8 cellular contexts compared by ENCODE assay signal in the genomic region with DNA sequence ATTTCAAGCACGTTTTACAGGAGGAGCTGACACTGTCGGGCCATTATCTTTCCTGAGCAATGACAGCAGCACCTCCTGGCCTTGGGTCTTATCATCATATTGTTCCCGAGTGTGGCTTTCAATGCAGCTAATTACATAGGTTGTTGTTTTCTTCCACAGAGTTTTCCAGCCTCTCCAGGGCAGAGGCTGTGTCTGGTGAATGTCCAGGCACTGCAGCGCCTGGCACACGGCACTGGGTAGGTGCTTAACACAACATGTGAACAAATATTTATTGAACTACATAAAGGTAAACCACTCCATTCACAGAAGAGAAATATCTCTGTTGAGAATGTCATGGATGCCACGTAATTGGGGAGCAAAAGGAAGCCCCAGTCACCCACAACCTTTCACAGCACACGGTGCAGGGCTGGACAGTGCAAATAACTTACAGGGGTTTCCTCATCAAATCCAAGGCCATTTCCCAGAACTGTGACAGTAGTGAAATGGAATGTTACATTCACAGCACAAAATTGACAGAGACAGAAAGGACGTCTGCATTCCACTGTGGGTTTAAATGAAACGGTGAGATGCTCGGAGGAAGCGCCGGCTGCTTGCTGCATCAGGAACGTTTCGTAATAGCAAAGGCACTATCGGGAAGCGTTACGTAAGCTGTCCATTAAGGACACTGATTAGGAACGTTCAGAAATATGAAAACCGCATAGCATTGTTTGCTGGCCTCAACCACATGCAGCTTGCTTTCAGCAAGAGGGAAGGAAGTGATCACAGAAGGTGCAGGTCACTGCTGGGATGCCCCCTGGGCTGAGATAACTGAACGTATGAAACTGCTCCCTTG. TPM values are rescaled to one million over a fixed set of nuclear protein-coding genes. Genes with fewer than 3 reads are reported as not detected.
A peak's percentile ranks its signal among the peaks of the same experiment; 100 is the strongest.
DNase-seq lines count a peak whose midpoint lies in the region; ATAC-seq and TF ChIP-seq lines count a peak whose summit lies in the region.

No MANE protein-coding gene starts in this region.

- peak overlapping the region; percentile 64 to 99 (median 88) for H3K4me2 ChIP-seq in BLaER1 treated with 17β-estradiol and CSF1 and Interleukin-3, amounts not matched to agents 10 nM and 100 nM

- ATAC-seq in mucosa of descending colon: peak; percentile 48
- no peak for ATAC-seq in HG03175 (IDR thresholded peaks at IDR 0.05; ENCODE audit: unreplicated experiment)

- peak overlapping the region in 10 of 11 experiments; percentile 16 to 70 (median 54); a peak in 16 of 22 replicates for H3K9ac ChIP-seq in BLaER1 treated with 17β-estradiol and CSF1 and Interleukin-3, amounts not matched to agents 10 nM and 100 nM

- peak overlapping the region in 10 of 11 experiments; percentile 38 to 85 (median 69); a peak in 19 of 22 replicates for H3K27ac ChIP-seq in BLaER1 treated with 17β-estradiol and CSF1 and Interleukin-3, amounts not matched to agents 10 nM and 100 nM
- H3K27ac ChIP-seq in breast epithelium: peak overlapping the region; percentile 26 to 68

- H3K9me3 ChIP-seq in BLaER1 treated with 17β-estradiol and CSF1 and Interleukin-3, amounts not matched to agents 10 nM and 100 nM (replicated peaks in 1 of 11): 0 out of 22 replicates have a peak, but pooled peaks cover 0 to 6% (median 0%) of the 10 kb centered on the region in 11 experiments
- H3K9me3 ChIP-seq in breast epithelium (no peaks in the 10 kb centered on the region), mucosa of descending colon (no peaks in the 10 kb centered on the region)

- peaks cover 0 to 46% (median 1%) of the 10 kb centered on the region in 11 experiments; a peak in 11 of 22 replicates for H4K20me1 ChIP-seq in BLaER1 treated with 17β-estradiol and CSF1 and Interleukin-3, amounts not matched to agents 10 nM and 100 nM

- intact Hi-C loops in breast epithelium (cut with DNase I; ENCODE audit: low total_unique reads) (no loop called here), mucosa of descending colon (cut with DNase I, micrococcal nuclease) (no loop called here)

- DNase-seq in NCI-H1105 treated with DMSO at 0.1 percent for 48 hours (lab: John Stamatoyannopoulos, UW) (peak; percentile 66), breast epithelium (ENCODE audit: low spot score in 2 of 2) (peak; percentile 38 to 65), mucosa of descending colon (peak in 1 of 3 donors; percentile 6), activated gamma-delta T cell (lab: John Stamatoyannopoulos, UW) (no peak), cerebellar nuclear complex (lab: John Stamatoyannopoulos, UW) (no peak)
- no peak for DNase-seq in stimulated activated CD4-positive, alpha-beta T cell treated with anti-CD3 and anti-CD28 coated beads, Interleukin-4, amount 100 ng/mL, for 1 hour

- H3K27me3 ChIP-seq in BLaER1 treated with 17β-estradiol and CSF1 and Interleukin-3, amounts not matched to agents 10 nM and 100 nM: peaks cover 60 to 99% (median 87%) of the 10 kb centered on the region in 11 experiments
- H3K27me3 ChIP-seq in breast epithelium: peaks cover 6 to 46% of the 10 kb centered on the region in 2 donors

- peak overlapping the region in 8 of 10 experiments; percentile 5 to 58 (median 36); a peak in 13 of 20 replicates for H3K4me3 ChIP-seq in BLaER1 treated with 17β-estradiol and CSF1 and Interleukin-3, amounts not matched to agents 10 nM and 100 nM
- H3K4me3 ChIP-seq in breast epithelium: peak overlapping the region in 1 of 3 donors; percentile 23
- H3K4me3 ChIP-seq in mucosa of descending colon: no peak overlapping the region

- TF ChIP-seq POLR2A in breast epithelium (IDR thresholded peaks at IDR 0.05): no peak

- TF ChIP-seq CTCF in breast epithelium (IDR thresholded peaks at IDR 0.05) (no peak), mucosa of descending colon (IDR thresholded peaks at IDR 0.05) (no peak)

- H3K4me1 ChIP-seq in BLaER1 treated with 17β-estradiol and CSF1 and Interleukin-3, amounts not matched to agents 10 nM and 100 nM: peaks cover 58 to 100% (median 86%) of the 10 kb centered on the region in 10 experiments
- peaks cover 0 to 12% of the 10 kb centered on the region in 2 donors for H3K4me1 ChIP-seq in breast epithelium
- no peaks in the 10 kb centered on the region for H3K4me1 ChIP-seq in mucosa of descending colon (ENCODE audit: low read depth)

- no peaks in the 10 kb centered on the region for H3K36me3 ChIP-seq in BLaER1 treated with 17β-estradiol and CSF1 and Interleukin-3, amounts not matched to agents 10 nM and 100 nM
- H3K36me3 ChIP-seq in breast epithelium (no peaks in the 10 kb centered on the region), mucosa of descending colon (ENCODE audit: low read depth) (no peaks in the 10 kb centered on the region)

RNA-seq across cellular contexts. Expression of gene KCNG2, which starts 6.4 kb away (rescaled TPM):
- total RNA-seq in breast epithelium: 1 to 10 TPM in 1 of 3 donors, under 1 TPM in 2; 0.32 to 1.6 (median 0.66) TPM
- under 1 TPM in 1 of 3 donors, not detected in 2; 0.19 TPM for total RNA-seq in mucosa of descending colon

Comparison
In these comparisons a context has a peak if more than half of its experiments do, and no peak if none do; other contexts are left out.
1. DNase-seq: peak in NCI-H1105 treated with DMSO at 0.1 percent for 48 hours (single experiment) and breast epithelium (2 of 2); none in stimulated activated CD4-positive, alpha-beta T cell treated with anti-CD3 and anti-CD28 coated beads, Interleukin-4, amount 100 ng/mL, for 1 hour (single experiment), activated gamma-delta T cell (single experiment) and cerebellar nuclear complex (0 of 2).